Comparison of ENCODE assay signal across 1 cellular context in genomic region chr11:68469122-68469521, GRCh38.
TF ChIP-seq lines count a peak whose summit lies in the region.

No MANE protein-coding gene starts in this region.

TF ChIP-seq in HepG2, 621 proteins besides CTCF, POLR2A, EP300 and RAD21 (continued from another document and continues in another):
- no peak for TF ChIP-seq ZSCAN21 (CRISPR knock-in tag; IDR thresholded peaks at IDR 0.05; ENCODE audit: borderline replicate concordance)
- TF ChIP-seq ARNT (IDR thresholded peaks at IDR 0.05), result no peak
- no peak for TF ChIP-seq SAFB2 (CRISPR knock-in tag; IDR thresholded peaks at IDR 0.05; ENCODE audit: borderline replicate concordance, low read depth)
- peak; percentile 61; the same call in 1 of the 2 replicates for TF ChIP-seq NCOR1 (IDR thresholded peaks at IDR 0.05; ENCODE audit: borderline replicate concordance, low read length)
- TF ChIP-seq ZNF772 (CRISPR knock-in tag; IDR thresholded peaks at IDR 0.05), result no peak
- no peak for TF ChIP-seq RFX3 (CRISPR knock-in tag; IDR thresholded peaks at IDR 0.05)
- TF ChIP-seq ATF3 (CRISPR knock-in tag; IDR thresholded peaks at IDR 0.05), result no peak
- no peak for TF ChIP-seq HDAC2 (CRISPR knock-in tag; IDR thresholded peaks at IDR 0.05)
- TF ChIP-seq SMAD9 (CRISPR knock-in tag; IDR thresholded peaks at IDR 0.05), result no peak
- TF ChIP-seq ZNF317 (CRISPR knock-in tag; IDR thresholded peaks at IDR 0.05), result no peak
- no peak for TF ChIP-seq NFRKB (IDR thresholded peaks at IDR 0.05)
- no peak for TF ChIP-seq ARNTL (CRISPR knock-in tag; IDR thresholded peaks at IDR 0.05)
- TF ChIP-seq FOXP4 (CRISPR knock-in tag; IDR thresholded peaks at IDR 0.05), result peak; percentile 60; the same call in 1 of the 2 replicates
- no peak for TF ChIP-seq KLF12 (CRISPR knock-in tag; IDR thresholded peaks at IDR 0.05; ENCODE audit: borderline replicate concordance)
- no peak for TF ChIP-seq SMARCC2 (IDR thresholded peaks at IDR 0.05)
- peak in 1 of 2 experiments; percentile 37; a peak in 1 of 4 replicates for TF ChIP-seq ATF4 (CRISPR knock-in tag; IDR thresholded peaks at IDR 0.05)
- TF ChIP-seq TAF1 (CRISPR knock-in tag; IDR thresholded peaks at IDR 0.05), result no peak
- TF ChIP-seq LRRFIP1 (CRISPR knock-in tag; conservative IDR thresholded peaks at IDR 0.05), result no peak
- TF ChIP-seq TCF7 (IDR thresholded peaks at IDR 0.05; ENCODE audit: low read depth), result peak; percentile 12; the same call in 1 of the 2 replicates
- TF ChIP-seq ZBTB20 (CRISPR knock-in tag; IDR thresholded peaks at IDR 0.05; ENCODE audit: borderline replicate concordance, low read depth), result no peak
- TF ChIP-seq ZNF576 (CRISPR knock-in tag; IDR thresholded peaks at IDR 0.05), result no peak
- TF ChIP-seq ZNF432 (CRISPR knock-in tag; IDR thresholded peaks at IDR 0.05; ENCODE audit: borderline replicate concordance), result no peak
- TF ChIP-seq ZNF75D (CRISPR knock-in tag; IDR thresholded peaks at IDR 0.05; ENCODE audit: borderline replicate concordance), result no peak
- TF ChIP-seq HOXA7 (CRISPR knock-in tag; IDR thresholded peaks at IDR 0.05), result no peak
- no peak for TF ChIP-seq BHLHE40 (IDR thresholded peaks at IDR 0.05; ENCODE audit: low read length)
- TF ChIP-seq ZNF207 (IDR thresholded peaks at IDR 0.05; ENCODE audit: borderline replicate concordance), result no peak
- TF ChIP-seq ZNF547 (CRISPR knock-in tag; IDR thresholded peaks at IDR 0.05), result no peak
- no peak for TF ChIP-seq LCORL (IDR thresholded peaks at IDR 0.05)
- peak; percentile 80 for TF ChIP-seq LCORL (CRISPR knock-in tag; IDR thresholded peaks at IDR 0.05)
- TF ChIP-seq ZNF644 (CRISPR knock-in tag; IDR thresholded peaks at IDR 0.05; ENCODE audit: low read depth), result no peak
- TF ChIP-seq SOX5 (CRISPR knock-in tag; IDR thresholded peaks at IDR 0.05; ENCODE audit: borderline replicate concordance), result peak; percentile 75; the same call in 1 of the 2 replicates
- TF ChIP-seq ZNF710 (CRISPR knock-in tag; IDR thresholded peaks at IDR 0.05; ENCODE audit: borderline replicate concordance), result no peak
- peak; percentile 17 for TF ChIP-seq TEAD3 (CRISPR knock-in tag; optimal IDR thresholded peaks at IDR 0.05; ENCODE audit: borderline replicate concordance)
- no peak for TF ChIP-seq PTBP1 (IDR thresholded peaks at IDR 0.05; ENCODE audit: low read depth, low read length, poor library complexity, severe bottlenecking)
- peak; percentile 58; the same call in 1 of the 2 replicates for TF ChIP-seq ARID4A (CRISPR knock-in tag; IDR thresholded peaks at IDR 0.05; ENCODE audit: borderline replicate concordance)
- TF ChIP-seq CREBL2 (CRISPR knock-in tag; IDR thresholded peaks at IDR 0.05; ENCODE audit: borderline replicate concordance), result no peak
- 0 out of 2 replicates have a peak, but pooled peaks have one; percentile 17 for TF ChIP-seq NR2F6 (IDR thresholded peaks at IDR 0.05)
- TF ChIP-seq NR2F6 (CRISPR knock-in tag; IDR thresholded peaks at IDR 0.05), result no peak; the same call in 1 of the 2 replicates
- no peak for TF ChIP-seq SPEN (CRISPR knock-in tag; IDR thresholded peaks at IDR 0.05; ENCODE audit: low read depth)
- no peak for TF ChIP-seq ZNF230 (CRISPR knock-in tag; IDR thresholded peaks at IDR 0.05)
- TF ChIP-seq CBFB (CRISPR knock-in tag; IDR thresholded peaks at IDR 0.05), result no peak
- 0 out of 2 replicates have a peak, but pooled peaks have one; percentile 22 for TF ChIP-seq ZNF205 (CRISPR knock-in tag; IDR thresholded peaks at IDR 0.05)
- TF ChIP-seq ZFP41 (CRISPR knock-in tag; IDR thresholded peaks at IDR 0.05; ENCODE audit: borderline replicate concordance), result no peak
- no peak for TF ChIP-seq GPN1 (CRISPR knock-in tag; IDR thresholded peaks at IDR 0.05; ENCODE audit: borderline replicate concordance)
- no peak for TF ChIP-seq ZNF451 (CRISPR knock-in tag; IDR thresholded peaks at IDR 0.05)
- peak; percentile 31; the same call in 1 of the 2 replicates for TF ChIP-seq HDAC1 (CRISPR knock-in tag; IDR thresholded peaks at IDR 0.05)
- TF ChIP-seq E2F2 (CRISPR knock-in tag; IDR thresholded peaks at IDR 0.05; ENCODE audit: borderline replicate concordance), result no peak
- TF ChIP-seq THAP11 (CRISPR knock-in tag; IDR thresholded peaks at IDR 0.05), result peak; percentile 40
- peak; percentile 75; the same call in 1 of the 2 replicates for TF ChIP-seq CREM (IDR thresholded peaks at IDR 0.05)
- TF ChIP-seq CREM (CRISPR knock-in tag; IDR thresholded peaks at IDR 0.05), result no peak
- TF ChIP-seq ZNF564 (CRISPR knock-in tag; IDR thresholded peaks at IDR 0.05), result no peak
- peak; percentile 94 for TF ChIP-seq ZNF770 (CRISPR knock-in tag; IDR thresholded peaks at IDR 0.05)
